ENCODE assay signal across 10 cellular contexts in genomic region chr1:72285074-72285425, GRCh38. TPM values are rescaled to one million over a fixed set of nuclear protein-coding genes. Genes with fewer than 3 reads are reported as not detected.
DNase-seq lines count a peak whose midpoint lies in the region; ATAC-seq and TF ChIP-seq lines count a peak whose summit lies in the region.
"Had no signal": no experiment of that assay in that cellular context is flagged by ENCODE, and none has a peak within 500 bp of the region (broad histone marks: within the 10 kb centered on the region; RNA-seq: fewer than 3 reads in every experiment).

No MANE protein-coding gene starts in this region.

- peaks cover 3% of the 10 kb centered on the region; the same call in 1 of the 2 replicates for H4K20me1 ChIP-seq in MM.1S (ENCODE audit: insufficient read depth, low read length)

- H3K4me1 Mint-ChIP-seq in Caco-2 (ENCODE audit: low read depth, unreplicated experiment), result no peaks in the 10 kb centered on the region

- H3K36me3 Mint-ChIP-seq in Caco-2 (ENCODE audit: insufficient read depth, unreplicated experiment), result no peaks in the 10 kb centered on the region

- TF ChIP-seq CTCF in MM.1S (IDR thresholded peaks at IDR 0.05; ENCODE audit: low read length) (no peak), epithelial cell of proximal tubule (conservative IDR thresholded peaks at IDR 0.05; ENCODE audit: low read depth, low read length) (no peak), parathyroid adenoma (IDR thresholded peaks at IDR 0.05) (no peak), Caco-2 (IDR thresholded peaks at IDR 0.05; ENCODE audit: insufficient read depth in 1 of 2, low read depth in 1 of 2, low read length in 1 of 2, severe bottlenecking in 1 of 2, unreplicated experiment in 1 of 2) (no peak)

- no peak overlapping the region for H3K27ac ChIP-seq in MM.1S (ENCODE audit: low read length)
- H3K27ac ChIP-seq in parathyroid adenoma, result no peak overlapping the region

- H3K4me1 ChIP-seq in MM.1S (ENCODE audit: low read length), result peaks cover 8% of the 10 kb centered on the region
- no peaks in the 10 kb centered on the region for H3K4me1 ChIP-seq in parathyroid adenoma
- no peaks in the 10 kb centered on the region for H3K4me1 ChIP-seq in Caco-2

- H3K27me3 Mint-ChIP-seq in Caco-2 (ENCODE audit: insufficient read depth, unreplicated experiment), result peaks cover 10% of the 10 kb centered on the region

- POLR2A ChIA-PET in Caco-2 (lab: Charles Lee), result no interaction called here

- no peaks in the 10 kb centered on the region for H3K9me3 Mint-ChIP-seq in Caco-2 (ENCODE audit: unreplicated experiment)

- H3K27me3 ChIP-seq in MM.1S (replicated peaks; ENCODE audit: insufficient read depth, low read length) (peaks cover 55% of the 10 kb centered on the region), parathyroid adenoma (ENCODE audit: control insufficient read depth, insufficient read depth, low read length) (no peaks in the 10 kb centered on the region), Caco-2 (replicated peaks; ENCODE audit: control insufficient read depth, insufficient read depth, low read length) (no peaks in the 10 kb centered on the region; the same call in 1 of the 2 replicates)
- H3K27me3 ChIP-seq: body of pancreas had no signal

- no peaks in the 10 kb centered on the region for H3K36me3 ChIP-seq in MM.1S (replicated peaks; ENCODE audit: insufficient read depth, low read length)
- H3K36me3 ChIP-seq in parathyroid adenoma (ENCODE audit: control insufficient read depth, insufficient read depth, low read length), result no peaks in the 10 kb centered on the region
- H3K36me3 ChIP-seq in Caco-2 (ENCODE audit: control insufficient read depth, insufficient read depth, low read length), result no peaks in the 10 kb centered on the region

- H3K9me3 ChIP-seq in MM.1S (replicated peaks; ENCODE audit: insufficient read depth, low read length), result no peaks in the 10 kb centered on the region
- no peaks in the 10 kb centered on the region for H3K9me3 ChIP-seq in parathyroid adenoma (ENCODE audit: control insufficient read depth, low read length)
- no peaks in the 10 kb centered on the region for H3K9me3 ChIP-seq in Caco-2
- H3K9me3 ChIP-seq: body of pancreas had no signal

- DNase-seq in Ammon's horn (ENCODE audit: low spot score), result peak; percentile 56
- DNase-seq in MM.1S, result no peak
- no peak for DNase-seq in epithelial cell of proximal tubule (ENCODE audit: low read depth)
- no peak for DNase-seq in RKO (ENCODE audit: low spot score)
- DNase-seq in Caco-2, result no peak
- no peak for DNase-seq in GOT3 (lab: John Stamatoyannopoulos, UW)

- CTCF ChIA-PET in Caco-2 (lab: Charles Lee), result no interaction called here

- H3K4me3 Mint-ChIP-seq in Caco-2 (ENCODE audit: unreplicated experiment), result no peak overlapping the region

- no peak overlapping the region for H3K9ac ChIP-seq in MM.1S (ENCODE audit: low read length)
- H3K9ac ChIP-seq in parathyroid adenoma, result no peak overlapping the region

- BruUV-seq in Caco-2 (replicated peaks; lab: Mats Ljungman, UMichigan), result no TSS peak

- H3K4me3 ChIP-seq in MM.1S (ENCODE audit: low read length) (peak overlapping the region; percentile 10; the same call in 1 of the 2 replicates), epithelial cell of proximal tubule (ENCODE audit: low read depth, low read length) (peak overlapping the region; percentile 72), parathyroid adenoma (ENCODE audit: low read depth, low read length) (peak overlapping the region; percentile 88), Caco-2 (ENCODE audit: low read depth, low read length) (no peak overlapping the region)

- no peak overlapping the region for H3K27ac Mint-ChIP-seq in Caco-2 (ENCODE audit: unreplicated experiment)

- ATAC-seq in GM21576 (IDR thresholded peaks at IDR 0.05; ENCODE audit: unreplicated experiment), result no peak

- peaks cover 19% of the 10 kb centered on the region for H3F3A ChIP-seq in MM.1S (ENCODE audit: insufficient read depth, low read length)

- no peaks in the 10 kb centered on the region for H3K9me2 ChIP-seq in MM.1S (replicated peaks; ENCODE audit: insufficient read depth, low read length)

- H3K4me2 ChIP-seq in MM.1S (ENCODE audit: low read depth, low read length) (peak overlapping the region; percentile 98), parathyroid adenoma (ENCODE audit: low read length) (peak overlapping the region; percentile 96)

- H3K79me2 ChIP-seq in MM.1S (ENCODE audit: low read length) (no peaks in the 10 kb centered on the region), parathyroid adenoma (no peaks in the 10 kb centered on the region)

- intact Hi-C loops in Caco-2 (cut with micrococcal nuclease; ENCODE audit: unreplicated experiment), result no loop called here

- H2AFZ ChIP-seq in MM.1S (ENCODE audit: low read length) (no peak overlapping the region), parathyroid adenoma (peak overlapping the region; percentile 96)

RNA-seq across cellular contexts. Expression of gene NEGR1, which starts 2.7 kb away (rescaled TPM):
- total RNA-seq in epithelial cell of proximal tubule, result 3.1 and 8.6 TPM in 2 replicates
- total RNA-seq in Caco-2 (2022), result 0.05 TPM in 1 of 2 replicates, not detected in the other
- total RNA-seq: T-helper 1 cell treated with Interleukin-12 subunit alpha and Interleukin-12 subunit beta and Interleukin-4 antibody, amounts not matched to agents 30 ng/mL and 1 ng/mL, for 36 hours had no signal
